ENCODE assay signal across 20 cellular contexts in the genomic region with DNA sequence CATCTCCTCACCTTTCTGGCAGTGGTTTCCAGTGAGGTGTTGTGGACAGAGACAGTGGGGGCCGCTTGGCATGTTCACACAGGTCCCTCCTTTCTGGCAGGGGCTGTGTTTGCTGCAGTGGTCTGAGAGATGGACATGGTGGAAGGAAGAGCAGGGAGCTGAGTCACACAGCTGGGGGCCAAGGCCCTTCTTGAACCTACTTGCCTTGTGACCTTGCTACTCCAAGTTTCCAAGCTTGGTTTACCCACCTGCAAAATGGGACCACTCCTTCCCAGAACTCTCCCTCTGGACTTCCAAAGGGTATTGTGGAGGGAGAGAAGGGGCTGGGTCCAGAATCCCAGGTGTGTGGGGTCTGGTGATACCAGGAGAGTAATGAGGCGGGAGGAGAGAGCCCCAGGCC. TPM values are rescaled to one million over a fixed set of nuclear protein-coding genes. Genes with fewer than 3 reads are reported as not detected.
DNase-seq lines count a peak whose midpoint lies in the region; ATAC-seq, FAIRE-seq and TF ChIP-seq lines count a peak whose summit lies in the region.
"Had no signal": no experiment of that assay in that cellular context is flagged by ENCODE, and none has a peak within 500 bp of the region (broad histone marks: within the 10 kb centered on the region; RNA-seq: fewer than 3 reads in every experiment).

No MANE protein-coding gene starts in this region.

- no peak for DNase-seq in BE2C
- DNase-seq in GM12891 (ENCODE audit: insufficient read length, low spot score): no peak
- no peak for DNase-seq in activated CD8-positive, alpha-beta T cell treated with anti-CD3 and anti-CD28 coated beads, Interleukin-2, amount 10 ng/mL, durations not matched to agents 7 days and 5 days
- no peak for DNase-seq in mesothelial cell of epicardium (ENCODE audit: low spot score in 2 of 2, unreplicated experiment in 2 of 2)
- DNase-seq in cerebellum (ENCODE audit: low spot score): no peak
- DNase-seq in osteocyte (ENCODE audit: extremely low spot score, unreplicated experiment): no peak
- no peak for DNase-seq in coronary artery (ENCODE audit: low spot score)
- DNase-seq: activated CD4-positive, alpha-beta T cell treated with anti-CD3 and anti-CD28 coated beads for 4 hours; activated naive CD4-positive, alpha-beta T cell; foreskin melanocyte; NCI-H748 treated with DMSO at 0.1 percent for 48 hours had no signal

- H3K27ac Mint-ChIP-seq in activated CD8-positive, alpha-beta T cell treated with anti-CD3 and anti-CD28 coated beads, Interleukin-2, amount 10 ng/mL, durations not matched to agents 7 days and 5 days: peak overlapping the region; percentile 64
- H3K27ac Mint-ChIP-seq in mesothelial cell of epicardium (no peak overlapping the region), osteocyte (ENCODE audit: unreplicated experiment) (no peak overlapping the region)

- FAIRE-seq in GM12891 (lab: Jason Lieb, UNC): no peak
- FAIRE-seq: endometrium, GM12878, pancreas had no signal

- no peak overlapping the region for H3K27ac ChIP-seq in coronary artery
- H3K27ac ChIP-seq: cardiac muscle cell, pancreas had no signal

- H3K36me3 Mint-ChIP-seq in activated CD8-positive, alpha-beta T cell treated with anti-CD3 and anti-CD28 coated beads, Interleukin-2, amount 10 ng/mL, durations not matched to agents 7 days and 5 days (ENCODE audit: low read depth): no peaks in the 10 kb centered on the region
- no peaks in the 10 kb centered on the region for H3K36me3 Mint-ChIP-seq in mesothelial cell of epicardium
- H3K36me3 Mint-ChIP-seq in osteocyte (ENCODE audit: unreplicated experiment): no peaks in the 10 kb centered on the region

- peaks cover 8% of the 10 kb centered on the region for H3K4me1 ChIP-seq in BE2C

- CTCF ChIA-PET in activated CD8-positive, alpha-beta T cell treated with anti-CD3 and anti-CD28 coated beads, Interleukin-2, amount 10 ng/mL, durations not matched to agents 7 days and 5 days (lab: Charles Lee): interaction anchor here (0.7 to 8.8 kb wide), 16 partner anchors 10 to 111 kb away, joined by 3 to 337 read pairs (median 22); partner anchors contain the start of genes DDX41, GRK6, MXD3 and PDLIM7

- H3K4me3 Mint-ChIP-seq in activated CD8-positive, alpha-beta T cell treated with anti-CD3 and anti-CD28 coated beads, Interleukin-2, amount 10 ng/mL, durations not matched to agents 7 days and 5 days: peak overlapping the region; percentile 78
- H3K4me3 Mint-ChIP-seq in mesothelial cell of epicardium (peak overlapping the region; percentile 71), osteocyte (ENCODE audit: unreplicated experiment) (no peak overlapping the region)

- POLR2A ChIA-PET in activated CD8-positive, alpha-beta T cell treated with anti-CD3 and anti-CD28 coated beads, Interleukin-2, amount 10 ng/mL, durations not matched to agents 7 days and 5 days (lab: Charles Lee): interaction anchor here (1.1 to 5.2 kb wide), 8 partner anchors 21 to 110 kb away, joined by 3 to 54 read pairs (median 8); partner anchors contain the start of gene GRK6

- H3K36me3 ChIP-seq in BE2C: no peaks in the 10 kb centered on the region
- H3K36me3 ChIP-seq: cardiac muscle cell, pancreas had no signal

- ATAC-seq in activated CD8-positive, alpha-beta T cell treated with anti-CD3 and anti-CD28 coated beads, Interleukin-2, amount 10 ng/mL, durations not matched to agents 7 days and 5 days: no peak
- ATAC-seq in GM18867 (IDR thresholded peaks at IDR 0.05; ENCODE audit: unreplicated experiment): no peak
- ATAC-seq: pancreas had no signal

- TF ChIP-seq POLR2A in GM12891 (IDR thresholded peaks at IDR 0.05; ENCODE audit: low read depth, low read length): no peak

- H3K4me1 Mint-ChIP-seq in activated CD8-positive, alpha-beta T cell treated with anti-CD3 and anti-CD28 coated beads, Interleukin-2, amount 10 ng/mL, durations not matched to agents 7 days and 5 days (ENCODE audit: low read depth): peaks cover 54% of the 10 kb centered on the region
- H3K4me1 Mint-ChIP-seq in mesothelial cell of epicardium (peaks cover 16% of the 10 kb centered on the region), osteocyte (ENCODE audit: unreplicated experiment) (peaks cover 16% of the 10 kb centered on the region)

- H3K9me3 Mint-ChIP-seq in activated CD8-positive, alpha-beta T cell treated with anti-CD3 and anti-CD28 coated beads, Interleukin-2, amount 10 ng/mL, durations not matched to agents 7 days and 5 days (ENCODE audit: insufficient read depth): no peaks in the 10 kb centered on the region
- H3K9me3 Mint-ChIP-seq in mesothelial cell of epicardium (no peaks in the 10 kb centered on the region), osteocyte (ENCODE audit: unreplicated experiment) (no peaks in the 10 kb centered on the region)

- TF ChIP-seq CTCF in BE2C (IDR thresholded peaks at IDR 0.05; ENCODE audit: low read depth, low read length) (no peak), mesothelial cell of epicardium (IDR thresholded peaks at IDR 0.05; ENCODE audit: unreplicated experiment) (no peak), osteocyte (IDR thresholded peaks at IDR 0.05) (no peak), coronary artery (IDR thresholded peaks at IDR 0.05) (no peak)

- no peaks in the 10 kb centered on the region for H3K27me3 ChIP-seq in BE2C

- H3K4me3 ChIP-seq in BE2C (ENCODE audit: low read depth, low read length) (peak overlapping the region; percentile 66; the same call in 1 of the 2 replicates), coronary artery (no peak overlapping the region)

- H3K27me3 Mint-ChIP-seq in activated CD8-positive, alpha-beta T cell treated with anti-CD3 and anti-CD28 coated beads, Interleukin-2, amount 10 ng/mL, durations not matched to agents 7 days and 5 days (ENCODE audit: low read depth): peaks cover 21% of the 10 kb centered on the region
- H3K27me3 Mint-ChIP-seq in mesothelial cell of epicardium (ENCODE audit: low read depth): peaks cover 75% of the 10 kb centered on the region
- peaks cover 19% of the 10 kb centered on the region for H3K27me3 Mint-ChIP-seq in osteocyte (ENCODE audit: unreplicated experiment)

- no peaks in the 10 kb centered on the region for H3K9me3 ChIP-seq in BE2C
- H3K9me3 ChIP-seq: pancreas had no signal

TF ChIP-seq in GM12891, 5 proteins besides CTCF, POLR2A, EP300 and RAD21:
- TF ChIP-seq PAX5 (IDR thresholded peaks at IDR 0.05; ENCODE audit: insufficient read depth, low read length, severe bottlenecking): no peak
- 0 out of 2 replicates have a peak, but pooled peaks have one; percentile 25 for TF ChIP-seq TAF1 (IDR thresholded peaks at IDR 0.05; ENCODE audit: low read depth, low read length)

RNA-seq across cellular contexts. Expression of gene F12, which starts 4.1 kb away (rescaled TPM):
- polyA plus RNA-seq in BE2C (2012; ENCODE audit: insufficient read depth, insufficient read length, low read depth): 68.2 TPM
- polyA plus RNA-seq in GM12891 (2012; ENCODE audit: low read depth, missing spikeins): 4.7 TPM
- total RNA-seq in activated CD8-positive, alpha-beta T cell treated with anti-CD3 and anti-CD28 coated beads, Interleukin-2, amount 10 ng/mL, durations not matched to agents 7 days and 5 days: 1 to 10 TPM; 3.2 to 3.5 TPM
- total RNA-seq in mesothelial cell of epicardium: 2.1 to 2.7 TPM (median 2.3 TPM) in 3 replicates
- 3.3 TPM for total RNA-seq in cerebellum
- total RNA-seq in osteocyte: 1.0 and 1.5 TPM in 2 replicates

RNA-seq across cellular contexts. Expression of gene PFN3, which starts 4.9 kb away (rescaled TPM):
- not detected for polyA plus RNA-seq in BE2C (2012; ENCODE audit: insufficient read depth, insufficient read length, low read depth)
- not detected for polyA plus RNA-seq in GM12891 (2012; ENCODE audit: low read depth, missing spikeins)
- total RNA-seq in activated CD8-positive, alpha-beta T cell treated with anti-CD3 and anti-CD28 coated beads, Interleukin-2, amount 10 ng/mL, durations not matched to agents 7 days and 5 days: not detected
- not detected in 3 replicates for total RNA-seq in mesothelial cell of epicardium
- total RNA-seq in cerebellum: not detected
- total RNA-seq in osteocyte: not detected in 2 replicates
- total RNA-seq: cardiac muscle cell; GM12878; lung microvascular endothelial cell; pancreas; subcutaneous adipose tissue; T-helper 2 cell treated with Interferon-gamma antibody and Interleukin-4, amounts not matched to agents 100 ng/mL and 5 ng/mL, for 36 hours had no signal
- polyA plus RNA-seq: BJ, cardiac muscle cell, GM12878, pancreas had no signal

RNA-seq across cellular contexts. Expression of gene SLC34A1, which starts 21.1 kb away (rescaled TPM):
- not detected for polyA plus RNA-seq in BE2C (2012; ENCODE audit: insufficient read depth, insufficient read length, low read depth)
- 0.13 TPM for polyA plus RNA-seq in GM12891 (2012; ENCODE audit: low read depth, missing spikeins)
- total RNA-seq in activated CD8-positive, alpha-beta T cell treated with anti-CD3 and anti-CD28 coated beads, Interleukin-2, amount 10 ng/mL, durations not matched to agents 7 days and 5 days: 1 to 10 TPM; 2.0 to 2.1 TPM
- not detected in 3 replicates for total RNA-seq in mesothelial cell of epicardium
- total RNA-seq in cerebellum: not detected
- total RNA-seq in osteocyte: not detected in 2 replicates
- total RNA-seq: cardiac muscle cell, lung microvascular endothelial cell, pancreas, subcutaneous adipose tissue had no signal
- polyA plus RNA-seq: BJ, cardiac muscle cell, pancreas had no signal

RNA-seq across cellular contexts. Expression of gene GRK6, which starts 21.2 kb away (rescaled TPM):
- 58.6 TPM for polyA plus RNA-seq in BE2C (2012; ENCODE audit: insufficient read depth, insufficient read length, low read depth)
- polyA plus RNA-seq in GM12891 (2012; ENCODE audit: low read depth, missing spikeins): 42.8 TPM
- 100 to 1,000 TPM; 206 to 213 TPM for total RNA-seq in activated CD8-positive, alpha-beta T cell treated with anti-CD3 and anti-CD28 coated beads, Interleukin-2, amount 10 ng/mL, durations not matched to agents 7 days and 5 days
- total RNA-seq in mesothelial cell of epicardium (44.9 to 48.2 TPM (median 45.3 TPM) in 3 replicates), cerebellum (16.2 TPM), osteocyte (35.6 and 38.2 TPM in 2 replicates)

RNA-seq across cellular contexts. Expression of gene PRR7, which starts 41.3 kb away (rescaled TPM):
- 84.9 TPM for polyA plus RNA-seq in BE2C (2012; ENCODE audit: insufficient read depth, insufficient read length, low read depth)
- 8.4 TPM for polyA plus RNA-seq in GM12891 (2012; ENCODE audit: low read depth, missing spikeins)
- 10 to 100 TPM in 1 of 2 experiments, 1 to 10 TPM in 1; 9.8 to 11.6 TPM for total RNA-seq in activated CD8-positive, alpha-beta T cell treated with anti-CD3 and anti-CD28 coated beads, Interleukin-2, amount 10 ng/mL, durations not matched to agents 7 days and 5 days
- total RNA-seq in mesothelial cell of epicardium (5.3 to 5.9 TPM (median 5.7 TPM) in 3 replicates), cerebellum (5.9 TPM), osteocyte (2.8 and 4.4 TPM in 2 replicates)
